ENCODE assay signal across 28 cellular contexts in the genomic region with DNA sequence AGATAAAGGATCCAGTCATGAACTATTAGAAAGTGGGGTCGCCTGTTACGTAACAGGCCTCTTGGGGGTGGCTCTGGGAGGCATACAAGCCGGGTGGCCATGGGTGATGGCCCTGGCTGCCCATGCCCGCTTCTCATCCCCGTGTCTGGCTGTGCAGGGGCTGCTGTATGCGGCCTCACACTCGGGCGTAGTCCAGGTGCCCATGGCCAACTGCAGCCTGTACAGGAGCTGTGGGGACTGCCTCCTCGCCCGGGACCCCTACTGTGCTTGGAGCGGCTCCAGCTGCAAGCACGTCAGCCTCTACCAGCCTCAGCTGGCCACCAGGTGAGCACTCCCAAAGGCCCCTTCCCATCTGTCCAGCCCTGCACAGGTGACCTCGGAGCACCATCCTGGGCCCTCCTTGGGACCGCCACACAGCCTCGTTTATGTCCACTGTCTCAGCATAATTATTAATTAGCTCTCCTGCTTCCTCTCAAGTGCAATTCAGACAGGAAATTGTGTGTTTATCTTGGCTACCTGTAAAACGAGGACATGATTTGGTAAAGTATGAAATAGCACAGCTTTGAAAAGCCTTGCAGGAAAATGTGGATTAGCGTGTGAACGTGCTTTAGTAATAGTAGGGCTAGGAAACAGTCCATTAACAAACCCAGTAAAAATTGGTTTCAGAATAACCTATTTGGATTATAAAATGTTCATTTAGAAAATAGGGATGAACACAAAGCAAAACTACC. TPM values are rescaled to one million over a fixed set of nuclear protein-coding genes. Genes with fewer than 3 reads are reported as not detected.
DNase-seq lines count a peak whose midpoint lies in the region; ATAC-seq and TF ChIP-seq lines count a peak whose summit lies in the region.
"Had no signal": no experiment of that assay in that cellular context is flagged by ENCODE, and none has a peak within 500 bp of the region (broad histone marks: within the 10 kb centered on the region; RNA-seq: fewer than 3 reads in every experiment).

No MANE protein-coding gene starts in this region.

- no peaks in the 10 kb centered on the region for H3K9me3 ChIP-seq in CD4-positive, alpha-beta memory T cell (ENCODE audit: control insufficient read depth in 1 of 2, low read length in 2 of 2)
- H3K9me3 ChIP-seq in HEK293 (ENCODE audit: control insufficient read depth, insufficient read depth, low read depth, low read length) (no peaks in the 10 kb centered on the region), adrenal gland (replicated peaks in 1 of 3) (no peaks in the 10 kb centered on the region)
- H3K9me3 ChIP-seq: HAP-1, mucosa of descending colon, transverse colon had no signal

- H3K27ac Mint-ChIP-seq in CD4-positive, alpha-beta memory T cell = peak overlapping the region in 4 of 7 donors; percentile 22 to 75 (median 50)
- H3K27ac Mint-ChIP-seq in MCF 10A (ENCODE audit: low read depth, unreplicated experiment) = no peak overlapping the region
- H3K27ac Mint-ChIP-seq: activated naive CD8-positive, alpha-beta T cell; nephron; T-helper 2 cell treated with Interferon-gamma antibody and Interleukin-4, amounts not matched to agents 5 μg/mL and 100 μg/mL, for 36 hours had no signal

- no peak for TF ChIP-seq CTCF in HEK293 (tag by site-specific recombination; IDR thresholded peaks at IDR 0.05)
- TF ChIP-seq CTCF in VCaP (conservative IDR thresholded peaks at IDR 0.05) = no peak
- TF ChIP-seq CTCF in adrenal gland (IDR thresholded peaks at IDR 0.05) = no peak
- TF ChIP-seq CTCF in MCF 10A (IDR thresholded peaks at IDR 0.05; ENCODE audit: unreplicated experiment) = no peak

- peaks cover 0 to 2% (median 0%) of the 10 kb centered on the region in 8 donors for H3K9me3 Mint-ChIP-seq in CD4-positive, alpha-beta memory T cell
- no peaks in the 10 kb centered on the region for H3K9me3 Mint-ChIP-seq in MCF 10A (ENCODE audit: unreplicated experiment)
- H3K9me3 Mint-ChIP-seq: nephron; T-helper 2 cell treated with Interferon-gamma antibody and Interleukin-4, amounts not matched to agents 5 μg/mL and 100 μg/mL, for 36 hours had no signal

- H3K36me3 Mint-ChIP-seq in CD4-positive, alpha-beta memory T cell = peaks cover 21 to 32% of the 10 kb centered on the region in 2 donors
- peaks cover 88% of the 10 kb centered on the region for H3K36me3 Mint-ChIP-seq in MCF 10A (ENCODE audit: insufficient read depth, unreplicated experiment)

- TF ChIP-seq POLR2A in adrenal gland (IDR thresholded peaks at IDR 0.05) = no peak

- no peak for ATAC-seq in HG03457 (IDR thresholded peaks at IDR 0.05; ENCODE audit: unreplicated experiment)
- ATAC-seq: left cardiac atrium, mucosa of descending colon had no signal

- no peaks in the 10 kb centered on the region for H3K27me3 Mint-ChIP-seq in CD4-positive, alpha-beta memory T cell
- no peaks in the 10 kb centered on the region for H3K27me3 Mint-ChIP-seq in MCF 10A (ENCODE audit: insufficient read depth, unreplicated experiment)
- H3K27me3 Mint-ChIP-seq: activated naive CD8-positive, alpha-beta T cell had no signal

- H3K36me3 ChIP-seq in CD4-positive, alpha-beta memory T cell (ENCODE audit: insufficient read depth, low read length) = peaks cover 47% of the 10 kb centered on the region
- H3K36me3 ChIP-seq in HEK293 (ENCODE audit: control insufficient read depth in 2 of 2, insufficient read depth in 1 of 2, low read length in 2 of 2) = peaks cover 13 to 71% of the 10 kb centered on the region in 2 experiments; a peak in 2 of 3 replicates
- peaks cover 0 to 90% of the 10 kb centered on the region in 2 donors for H3K36me3 ChIP-seq in adrenal gland (replicated peaks in 1 of 2)

- WGBS in adrenal gland, 4 donors = 76 to 83% (median 81%) methylated on average over 12 to 18 of the region's 18 CpGs

- peaks cover 7 to 24% (median 15%) of the 10 kb centered on the region in 4 donors for H3K4me1 Mint-ChIP-seq in CD4-positive, alpha-beta memory T cell
- H3K4me1 Mint-ChIP-seq in MCF 10A (ENCODE audit: insufficient read depth, unreplicated experiment) = no peaks in the 10 kb centered on the region

- H3K4me3 ChIP-seq in CD4-positive, alpha-beta memory T cell (ENCODE audit: low read length in 2 of 2) = no peak overlapping the region
- H3K4me3 ChIP-seq in HEK293 (ENCODE audit: low read depth, low read length) (no peak overlapping the region), adrenal gland (no peak overlapping the region)
- H3K4me3 ChIP-seq: coronary artery, HAP-1, mucosa of descending colon, transverse colon had no signal

- H3K27me3 ChIP-seq in CD4-positive, alpha-beta memory T cell (ENCODE audit: insufficient read depth, low read length) = no peaks in the 10 kb centered on the region
- no peaks in the 10 kb centered on the region for H3K27me3 ChIP-seq in adrenal gland
- H3K27me3 ChIP-seq: transverse colon had no signal

- no peak overlapping the region for H3K27ac ChIP-seq in CD4-positive, alpha-beta memory T cell (ENCODE audit: low read depth, low read length)
- H3K27ac ChIP-seq in HEK293 (ENCODE audit: extremely low read depth, low read depth, low read length) = no peak overlapping the region
- H3K27ac ChIP-seq in VCaP = peak overlapping the region; percentile 84
- H3K27ac ChIP-seq in adrenal gland = no peak overlapping the region
- H3K27ac ChIP-seq: coronary artery, epithelial cell of prostate, transverse colon had no signal

- no peak for DNase-seq in CD4-positive, alpha-beta memory T cell
- DNase-seq in NCI-H510A (lab: John Stamatoyannopoulos, UW) (peak; percentile 42), adrenal gland (no peak), T-helper 9 cell (no peak), MCF 10A (ENCODE audit: unreplicated experiment) (no peak)
- DNase-seq: ACHN; activated CD4-positive, alpha-beta T cell treated with anti-CD3 and anti-CD28 coated beads for 4 hours; aorta; DMS79; effector CD8-positive, alpha-beta T cell; hypothalamus; IMR-90; left cardiac atrium; NCI-H524; SHP77 treated with DMSO at 0.1 percent for 48 hours; stimulated activated CD4-positive, alpha-beta T cell treated with anti-CD3 and anti-CD28 coated beads, Interleukin-4, amount 100 ng/mL, for 24 hours; transverse colon had no signal

- BruUV-seq in MCF 10A (replicated peaks; lab: Mats Ljungman, UMichigan) = no TSS peak

- POLR2A ChIA-PET in CD4-positive, alpha-beta memory T cell (lab: Charles Lee; ENCODE audit: partially characterized antibody) = interaction anchor here (1.3 kb wide), 1 partner anchor 24 kb away, joined by 3 read pairs; no protein-coding TSS in a partner anchor
- POLR2A ChIA-PET in HEK293 (lab: Yijun Ruan, JAX) (interaction anchor here (2.0 kb wide), 1 partner anchor 8 kb away, joined by 7 read pairs; the partner anchor contains the start of genes CIB1 and GDPGP1), MCF 10A (lab: Yijun Ruan, JAX) (interaction anchor here (0.6 to 0.9 kb wide), 2 partner anchors 82 to 1150 kb away, joined by 3 to 4 read pairs; no protein-coding TSS in a partner anchor)

- CTCF ChIA-PET in CD4-positive, alpha-beta memory T cell (lab: Charles Lee; ENCODE audit: partially characterized antibody) = interaction anchor here (1.0 kb wide), 1 partner anchor 73 kb away, joined by 3 read pairs; no protein-coding TSS in a partner anchor
- CTCF ChIA-PET in HEK293 (lab: Yijun Ruan, JAX) (interaction anchor here (0.7 to 1.5 kb wide), 2 partner anchors 83 to 225 kb away, joined by 3 to 4 read pairs; no protein-coding TSS in a partner anchor), MCF 10A (lab: Yijun Ruan, JAX) (interaction anchor here (0.6 to 0.7 kb wide), 2 partner anchors 82 to 351 kb away, joined by 3 read pairs; no protein-coding TSS in a partner anchor)

- H3K4me3 Mint-ChIP-seq in CD4-positive, alpha-beta memory T cell = no peak overlapping the region
- H3K4me3 Mint-ChIP-seq in MCF 10A (ENCODE audit: unreplicated experiment) = no peak overlapping the region
- H3K4me3 Mint-ChIP-seq: activated naive CD8-positive, alpha-beta T cell; nephron; T-helper 2 cell treated with Interferon-gamma antibody and Interleukin-4, amounts not matched to agents 5 μg/mL and 100 μg/mL, for 36 hours had no signal

- peaks cover 18% of the 10 kb centered on the region for H3K4me1 ChIP-seq in CD4-positive, alpha-beta memory T cell (ENCODE audit: insufficient read depth, low read length)
- H3K4me1 ChIP-seq in HEK293 (ENCODE audit: control insufficient read depth, insufficient read depth, low read length) = peaks cover 6% of the 10 kb centered on the region; the same call in 1 of the 2 replicates
- peaks cover 10 to 24% of the 10 kb centered on the region in 2 donors for H3K4me1 ChIP-seq in adrenal gland (replicated peaks in 1 of 2)
- H3K4me1 ChIP-seq: HAP-1 had no signal

- intact Hi-C loops in CD4-positive, alpha-beta memory T cell (cut with micrococcal nuclease) = no loop called here
- intact Hi-C loops in adrenal gland (cut with DNase I) = no loop called here
- intact Hi-C loops in MCF 10A (cut with micrococcal nuclease) = no loop called here

TF ChIP-seq in HEK293, 187 proteins besides CTCF, POLR2A, EP300 and RAD21 (continues in another document):
- TF ChIP-seq GLIS2 (tag by site-specific recombination; IDR thresholded peaks at IDR 0.05) (peak; percentile 68), OSR2 (tag by site-specific recombination; IDR thresholded peaks at IDR 0.05) (peak; percentile 89), ZFP3 (tag by site-specific recombination; IDR thresholded peaks at IDR 0.05; ENCODE audit: low read depth) (no peak)

RNA-seq across cellular contexts. Expression of gene CIB1, which starts 8.1 kb away (rescaled TPM):
- 10 to 100 TPM; 95.2 to 98.2 TPM for total RNA-seq in CD4-positive, alpha-beta memory T cell
- polyA plus RNA-seq in CD4-positive, alpha-beta memory T cell = 100 to 1,000 TPM; 259 to 345 TPM
- total RNA-seq in adrenal gland (100 to 1,000 TPM in 5 of 8 donors, 10 to 100 TPM in 3; 38.8 to 191 (median 121) TPM), MCF 10A (2022) (45.6 and 50.5 TPM in 2 replicates)
- polyA plus RNA-seq in adrenal gland = 100 to 1,000 TPM; 138 to 259 (median 141) TPM

RNA-seq across cellular contexts. Expression of gene GDPGP1, which starts 8.3 kb away (rescaled TPM):
- total RNA-seq in CD4-positive, alpha-beta memory T cell = 10 to 100 TPM; 10.1 to 15.0 TPM
- 1 to 10 TPM in 1 of 2 donors, under 1 TPM in 1; 0.58 to 2.0 TPM for polyA plus RNA-seq in CD4-positive, alpha-beta memory T cell
- total RNA-seq in adrenal gland = 10 to 100 TPM in 5 of 8 donors, 1 to 10 TPM in 3; 7.0 to 17.1 (median 10.4) TPM
- 1 to 10 TPM; 2.6 to 4.7 (median 2.9) TPM for polyA plus RNA-seq in adrenal gland
- total RNA-seq in MCF 10A (2022) = 3.4 and 6.6 TPM in 2 replicates

RNA-seq across cellular contexts. Expression of gene TTLL13, which starts 23.7 kb away (rescaled TPM):
- 1 to 10 TPM; 1.1 to 1.4 TPM for total RNA-seq in CD4-positive, alpha-beta memory T cell
- polyA plus RNA-seq in CD4-positive, alpha-beta memory T cell = not detected
- total RNA-seq in adrenal gland = under 1 TPM in 3 of 8 donors, not detected in 5; 0.28 to 0.43 (median 0.42) TPM
- polyA plus RNA-seq in adrenal gland = 1 to 10 TPM in 1 of 3 donors, under 1 TPM in 2; 0.11 to 1.9 (median 0.20) TPM
- 0.47 TPM in 1 of 2 replicates, not detected in the other for total RNA-seq in MCF 10A (2022)
- total RNA-seq: aorta, IMR-90, left cardiac atrium, osteocyte had no signal
- polyA plus RNA-seq: aorta had no signal

RNA-seq across cellular contexts. Expression of gene SEMA4B, which starts 24.5 kb away (rescaled TPM):
- 10 to 100 TPM; 18.9 to 23.0 TPM for total RNA-seq in CD4-positive, alpha-beta memory T cell
- polyA plus RNA-seq in CD4-positive, alpha-beta memory T cell = 10 to 100 TPM in 1 of 2 donors, 1 to 10 TPM in 1; 4.4 to 10.5 TPM
- 100 to 1,000 TPM in 4 of 8 donors, 10 to 100 TPM in 4; 27.5 to 155 (median 97.3) TPM for total RNA-seq in adrenal gland
- polyA plus RNA-seq in adrenal gland = 10 to 100 TPM; 20.2 to 50.3 (median 41.6) TPM
- total RNA-seq in MCF 10A (2022) = 38.6 and 46.4 TPM in 2 replicates

RNA-seq across cellular contexts. Expression of gene NGRN, which starts 39.8 kb away (rescaled TPM):
- 10 to 100 TPM; 53.7 to 59.2 TPM for total RNA-seq in CD4-positive, alpha-beta memory T cell
- 10 to 100 TPM; 42.6 to 45.1 TPM for polyA plus RNA-seq in CD4-positive, alpha-beta memory T cell
- 100 to 1,000 TPM in 5 of 8 donors, 10 to 100 TPM in 3; 61.4 to 131 (median 103) TPM for total RNA-seq in adrenal gland
- 100 to 1,000 TPM in 1 of 3 donors, 10 to 100 TPM in 2; 53.5 to 133 (median 56.3) TPM for polyA plus RNA-seq in adrenal gland
- total RNA-seq in MCF 10A (2022) = 70.5 and 77.0 TPM in 2 replicates
